ENCODE assay signal across 1 cellular context in the genomic region with DNA sequence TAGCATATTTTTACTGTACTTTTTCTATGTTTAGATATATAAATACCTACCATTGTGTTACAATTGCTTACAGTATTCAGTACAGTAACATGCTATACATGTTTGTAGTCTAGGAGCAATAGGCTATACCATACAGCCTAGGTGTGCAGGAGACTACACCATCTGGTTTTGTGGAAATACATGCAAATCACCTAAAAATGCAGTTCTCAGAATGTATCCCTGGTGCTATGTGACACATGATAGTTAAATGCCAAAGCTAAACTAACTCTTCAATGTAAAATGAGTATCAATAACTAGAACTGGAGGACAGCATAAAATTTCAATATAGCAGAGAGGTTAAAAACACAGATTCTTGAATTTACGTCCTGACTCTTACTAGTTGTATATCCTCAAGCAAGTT.
TF ChIP-seq lines count a peak whose summit lies in the region.

No MANE protein-coding gene starts in this region.

TF ChIP-seq in HCT116, 20 proteins besides CTCF, POLR2A, EP300 and RAD21 (continued from another document):
- TF ChIP-seq, protein P1, sequence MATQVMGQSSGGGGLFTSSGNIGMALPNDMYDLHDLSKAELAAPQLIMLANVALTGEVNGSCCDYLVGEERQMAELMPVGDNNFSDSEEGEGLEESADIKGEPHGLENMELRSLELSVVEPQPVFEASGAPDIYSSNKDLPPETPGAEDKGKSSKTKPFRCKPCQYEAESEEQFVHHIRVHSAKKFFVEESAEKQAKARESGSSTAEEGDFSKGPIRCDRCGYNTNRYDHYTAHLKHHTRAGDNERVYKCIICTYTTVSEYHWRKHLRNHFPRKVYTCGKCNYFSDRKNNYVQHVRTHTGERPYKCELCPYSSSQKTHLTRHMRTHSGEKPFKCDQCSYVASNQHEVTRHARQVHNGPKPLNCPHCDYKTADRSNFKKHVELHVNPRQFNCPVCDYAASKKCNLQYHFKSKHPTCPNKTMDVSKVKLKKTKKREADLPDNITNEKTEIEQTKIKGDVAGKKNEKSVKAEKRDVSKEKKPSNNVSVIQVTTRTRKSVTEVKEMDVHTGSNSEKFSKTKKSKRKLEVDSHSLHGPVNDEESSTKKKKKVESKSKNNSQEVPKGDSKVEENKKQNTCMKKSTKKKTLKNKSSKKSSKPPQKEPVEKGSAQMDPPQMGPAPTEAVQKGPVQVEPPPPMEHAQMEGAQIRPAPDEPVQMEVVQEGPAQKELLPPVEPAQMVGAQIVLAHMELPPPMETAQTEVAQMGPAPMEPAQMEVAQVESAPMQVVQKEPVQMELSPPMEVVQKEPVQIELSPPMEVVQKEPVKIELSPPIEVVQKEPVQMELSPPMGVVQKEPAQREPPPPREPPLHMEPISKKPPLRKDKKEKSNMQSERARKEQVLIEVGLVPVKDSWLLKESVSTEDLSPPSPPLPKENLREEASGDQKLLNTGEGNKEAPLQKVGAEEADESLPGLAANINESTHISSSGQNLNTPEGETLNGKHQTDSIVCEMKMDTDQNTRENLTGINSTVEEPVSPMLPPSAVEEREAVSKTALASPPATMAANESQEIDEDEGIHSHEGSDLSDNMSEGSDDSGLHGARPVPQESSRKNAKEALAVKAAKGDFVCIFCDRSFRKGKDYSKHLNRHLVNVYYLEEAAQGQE (IDR thresholded peaks at IDR 0.05; ENCODE audit: low read depth), result no peak
- no peak for TF ChIP-seq SRF (IDR thresholded peaks at IDR 0.05; ENCODE audit: low read depth)
- TF ChIP-seq ZNF274 (IDR thresholded peaks at IDR 0.05; ENCODE audit: low read depth, low read length), result no peak
- TF ChIP-seq CEBPB (IDR thresholded peaks at IDR 0.05; ENCODE audit: low read depth), result no peak
- TF ChIP-seq YY1 (IDR thresholded peaks at IDR 0.05; ENCODE audit: extremely low read depth, insufficient replicate concordance, low read depth, low read length), result no peak
- no peak for TF ChIP-seq ATF3 (IDR thresholded peaks at IDR 0.05)
- no peak for TF ChIP-seq EGR1 (IDR thresholded peaks at IDR 0.05; ENCODE audit: low read depth)
- TF ChIP-seq FOSL1 (IDR thresholded peaks at IDR 0.05; ENCODE audit: low read depth), result no peak
